Comparison of ENCODE assay signal across 8 cellular contexts in the genomic region with DNA sequence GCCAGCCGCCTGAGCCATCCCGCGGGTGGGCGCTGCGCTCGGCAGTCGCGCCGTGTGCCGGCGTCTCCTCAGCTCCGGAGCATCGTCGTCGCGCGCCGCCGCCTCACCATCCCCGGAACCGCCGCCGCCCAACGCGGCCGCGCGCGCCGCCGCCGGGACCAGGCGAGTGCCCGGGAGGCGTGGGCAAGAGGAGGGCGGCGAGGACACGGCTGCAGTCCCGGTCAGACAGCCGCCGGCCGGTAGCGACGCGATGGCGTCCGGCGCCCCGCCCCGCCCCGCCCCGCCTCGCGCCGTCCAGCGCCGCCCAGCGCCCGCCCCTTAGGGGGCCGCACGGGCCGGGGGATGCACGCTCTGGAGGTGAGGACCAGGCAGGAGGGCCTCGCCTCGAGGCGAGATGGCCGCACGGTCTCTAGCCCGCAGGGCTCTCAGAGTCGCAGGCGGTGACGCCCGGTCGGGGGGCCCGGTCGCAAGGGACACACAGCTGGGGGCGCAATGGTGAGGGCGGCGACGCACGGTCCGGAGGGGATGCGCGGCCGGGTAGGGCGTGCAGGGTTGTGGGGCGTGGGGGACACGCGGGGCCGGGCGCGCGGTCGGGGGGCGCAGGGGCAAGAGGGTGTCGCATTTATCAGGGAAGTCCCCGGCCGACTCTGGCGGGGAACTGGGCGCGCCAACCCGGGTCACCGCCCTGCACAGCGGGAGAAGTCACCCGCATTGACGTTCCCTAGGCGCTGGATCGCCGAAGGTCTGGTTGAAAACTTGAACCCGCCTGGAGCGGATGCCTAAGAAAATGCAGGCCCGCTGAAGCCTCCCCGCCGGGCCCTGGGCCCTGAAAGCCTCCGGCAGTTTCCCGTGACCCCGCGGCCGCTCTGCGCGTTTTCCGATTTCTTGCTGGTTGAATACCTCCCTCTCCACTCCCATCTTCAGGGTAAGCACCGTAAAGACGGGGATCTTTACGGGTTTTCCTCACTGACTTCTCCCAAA. TPM values are rescaled to one million over a fixed set of nuclear protein-coding genes. Genes with fewer than 3 reads are reported as not detected.
A peak's percentile ranks its signal among the peaks of the same experiment; 100 is the strongest.
DNase-seq lines count a peak whose midpoint lies in the region; ATAC-seq and TF ChIP-seq lines count a peak whose summit lies in the region.

A gene (minus strand): TSS at position 259 of the 981 bp plus-strand sequence. CDS start 241 bp downstream, at position 18.

- H3K27me3 Mint-ChIP-seq in CD4-positive, alpha-beta T cell: peaks cover 16% of the 10 kb centered on the region

- H3K4me1 ChIP-seq in SJSA1 (replicated peaks) (peaks cover 19% of the 10 kb centered on the region), parathyroid adenoma (peaks cover under 1% of the 10 kb centered on the region)

- H3K4me3 ChIP-seq in SJSA1 (peak within 1 kb of the TSS; percentile 93), parathyroid adenoma (ENCODE audit: low read depth, low read length) (peak within 1 kb of the TSS; percentile 53)

- H3K9ac ChIP-seq in parathyroid adenoma: peak within 1 kb of the TSS; percentile 58

- CTCF ChIA-PET in CD4-positive, alpha-beta T cell (lab: Charles Lee): interaction anchor here (1.0 kb wide), 1 partner anchor 330 kb away, joined by 3 read pairs; no protein-coding TSS in a partner anchor

- H2AFZ ChIP-seq in parathyroid adenoma: peak within 1 kb of the TSS; percentile 96

- H3K79me2 ChIP-seq in parathyroid adenoma: peaks cover 3% of the 10 kb centered on the region

- H3K36me3 ChIP-seq in SJSA1 (peaks cover 13% of the 10 kb centered on the region), parathyroid adenoma (ENCODE audit: control insufficient read depth, insufficient read depth, low read length) (no peaks in the 10 kb centered on the region)

- intact Hi-C loops in CD4-positive, alpha-beta T cell (cut with DNase I, micrococcal nuclease): loop anchor here (2.0 to 5.0 kb wide), 3 partner anchors 281 to 719 kb away; a partner anchor contains a TSS
- intact Hi-C loops in left cardiac atrium (cut with DNase I): loop anchor here in 1 of 2 donors (2.0 to 5.0 kb wide), 2 partner anchors 136 to 267 kb away; no protein-coding TSS in a partner anchor

- H3K27ac Mint-ChIP-seq in CD4-positive, alpha-beta T cell: peak within 1 kb of the TSS; percentile 34

- H3K4me3 Mint-ChIP-seq in CD4-positive, alpha-beta T cell: peak within 1 kb of the TSS; percentile 93

- peaks cover 12% of the 10 kb centered on the region for H3K4me1 Mint-ChIP-seq in CD4-positive, alpha-beta T cell (ENCODE audit: low read depth)

- H3K36me3 Mint-ChIP-seq in CD4-positive, alpha-beta T cell (ENCODE audit: low read depth): no peaks in the 10 kb centered on the region

- H3K9me3 ChIP-seq in CD4-positive, alpha-beta T cell (ENCODE audit: control insufficient read depth, low read length): no peaks in the 10 kb centered on the region
- 0 out of 2 replicates have a peak, but pooled peaks cover 4% of the 10 kb centered on the region for H3K9me3 ChIP-seq in SJSA1 (replicated peaks)
- H3K9me3 ChIP-seq in parathyroid adenoma (ENCODE audit: control insufficient read depth, low read length): no peaks in the 10 kb centered on the region

- DNase-seq in CD4-positive, alpha-beta T cell: peak in 7 of 10 experiments; percentile 6 to 46 (median 20)
- DNase-seq in SJSA1 (ENCODE audit: low read depth in 1 of 2, low spot score in 2 of 2): peak; percentile 68 to 71
- peak; percentile 59 for DNase-seq in amniotic epithelial cell (ENCODE audit: low read depth)
- DNase-seq in left cardiac atrium: peak; percentile 82
- no peak for DNase-seq in NAMALWA (ENCODE audit: low spot score)

- no peak for TF ChIP-seq CTCF in CD4-positive, alpha-beta T cell (IDR thresholded peaks at IDR 0.05)
- TF ChIP-seq CTCF in parathyroid adenoma (IDR thresholded peaks at IDR 0.05): no peak

- H3K4me2 ChIP-seq in parathyroid adenoma (ENCODE audit: low read length): peak within 1 kb of the TSS; percentile 87

- H3K9me3 Mint-ChIP-seq in CD4-positive, alpha-beta T cell: no peaks in the 10 kb centered on the region

- peak; percentile 61 for ATAC-seq in CD4-positive, alpha-beta T cell (ENCODE audit: poor library complexity)
- ATAC-seq in GM19395 (IDR thresholded peaks at IDR 0.05; ENCODE audit: unreplicated experiment) (peak; percentile 61), HG03521 (IDR thresholded peaks at IDR 0.05; ENCODE audit: unreplicated experiment) (peak; percentile 43), left cardiac atrium (peak; percentile 91 to 93)

- POLR2A ChIA-PET in CD4-positive, alpha-beta T cell (lab: Charles Lee): interaction anchor here (1.0 to 1.2 kb wide), 2 partner anchors 44 to 281 kb away, joined by 3 to 8 read pairs; a partner anchor contains a TSS

- no peaks in the 10 kb centered on the region for H3K27me3 ChIP-seq in CD4-positive, alpha-beta T cell (ENCODE audit: control insufficient read depth, insufficient read depth, low read length)
- no peaks in the 10 kb centered on the region for H3K27me3 ChIP-seq in SJSA1 (replicated peaks)
- H3K27me3 ChIP-seq in parathyroid adenoma (ENCODE audit: control insufficient read depth, insufficient read depth, low read length): no peaks in the 10 kb centered on the region

- no peak within 1 kb of the TSS for H3K27ac ChIP-seq in CD4-positive, alpha-beta T cell (ENCODE audit: low read depth, low read length)
- H3K27ac ChIP-seq in SJSA1: peak within 1 kb of the TSS; percentile 81
- H3K27ac ChIP-seq in parathyroid adenoma: peak within 1 kb of the TSS; percentile 64

RNA-seq across cellular contexts. Expression of the gene that starts here (rescaled TPM):
- 1 to 10 TPM in 1 of 2 experiments, under 1 TPM in 1; 0.99 to 1.4 TPM for total RNA-seq in CD4-positive, alpha-beta T cell
- 27.4 and 31.6 TPM in 2 replicates for total RNA-seq in SJSA1 (2014; rRNA removed; shearing (Covaris generic))
- 10 to 100 TPM; 31.5 to 46.4 TPM for total RNA-seq in left cardiac atrium

Comparison
In these comparisons a context has a peak if more than half of its experiments do, and no peak if none do; other contexts are left out.
1. RNA of the gene that starts here (total RNA-seq): 31.5 to 46.4 TPM in left cardiac atrium and 27.4 to 31.6 TPM in SJSA1; 0.99 to 1.4 TPM in CD4-positive, alpha-beta T cell; every median in the first group is over 10 times any median in the second.
2. Peak in every context shown above with its lines, with median percentiles within 50 percentile points of each other: ATAC-seq.